28 cellular contexts compared by ENCODE assay signal in genomic region chr1:194155962-194156361, GRCh38.
"Had no signal": no experiment of that assay in that cellular context is flagged by ENCODE, and none has a peak within 500 bp of the region (broad histone marks: within the 10 kb centered on the region; RNA-seq: fewer than 3 reads in every experiment).

No MANE protein-coding gene starts in this region.

- H3K27me3 ChIP-seq: body of pancreas, colonic mucosa, esophagus squamous epithelium, gastroesophageal sphincter, heart right ventricle, hepatocyte had no signal

- H3K36me3 ChIP-seq: colonic mucosa, esophagus squamous epithelium, gastroesophageal sphincter, heart right ventricle, WERI-Rb-1 had no signal

- H3K4me3 ChIP-seq: body of pancreas, colonic mucosa, esophagus squamous epithelium, gastroesophageal sphincter, heart right ventricle, hepatocyte had no signal

- H2AFZ ChIP-seq: hepatocyte had no signal

- ATAC-seq: activated CD4-positive, CD25-positive, alpha-beta regulatory T cell treated with anti-CD3 and anti-CD28 coated beads, Interleukin-2, amount 50 U/mL, for 24 hours; activated CD8-positive, alpha-beta T cell treated with anti-CD3 and anti-CD28 coated beads for 36 hours; activated T-cell treated with anti-CD3 and anti-CD28 coated beads, Interleukin-2, amount 50 U/mL, for 4 hours; activated T-helper 17 cell treated with anti-CD3 and anti-CD28 coated beads, Interleukin-2, amount 50 U/mL, for 72 hours; body of pancreas; gastroesophageal sphincter; heart right ventricle had no signal

- H3K9me3 ChIP-seq: colonic mucosa, esophagus squamous epithelium had no signal

- H3K4me2 ChIP-seq: hepatocyte had no signal

- DNase-seq: activated B cell treated with CpG ODN at 0.5 μM for 24 hours; activated CD4-positive, alpha-beta T cell treated with anti-CD3 and anti-CD28 coated beads for 48 hours; activated CD4-positive, alpha-beta T cell treated with anti-CD3 and anti-CD28 coated beads, Interleukin-2, amount 50 U/mL, for 1 hour; activated CD4-positive, alpha-beta T cell treated with anti-CD3 and anti-CD28 coated beads, Interleukin-2, amount 50 U/mL, for 48 hours; activated CD8-positive, alpha-beta memory T cell treated with anti-CD3 and anti-CD28 coated beads for 24 hours; activated CD8-positive, alpha-beta T cell treated with anti-CD3 and anti-CD28 coated beads for 36 hours; activated effector memory CD4-positive, alpha-beta T cell treated with Interleukin-2 at 50 U/mL for 16 hours; activated gamma-delta T cell treated with Interleukin-2 at 50 U/mL for 16 hours; activated naive CD4-positive, alpha-beta T cell treated with anti-CD3 and anti-CD28 coated beads, Interleukin-2, amount 50 U/mL, for 16 hours; activated naive CD4-positive, alpha-beta T cell treated with Interleukin-2 at 50 U/mL for 16 hours; activated T-cell treated with anti-CD3 and anti-CD28 coated beads, Interleukin-2, amount 50 U/mL, for 4 hours; amniotic stem cell; anterior cingulate cortex; body of pancreas; central memory CD4-positive, alpha-beta T cell; cerebellar nuclear complex; colonic mucosa; effector CD8-positive, alpha-beta T cell; esophagus squamous epithelium; foreskin melanocyte; heart right ventricle; T1000; WERI-Rb-1 had no signal

- H3K79me2 ChIP-seq: hepatocyte had no signal

- H3K27ac ChIP-seq: body of pancreas, colonic mucosa, epithelial cell of prostate, esophagus squamous epithelium, gastroesophageal sphincter, heart right ventricle, hepatocyte, WERI-Rb-1 had no signal

- H3K4me1 ChIP-seq: body of pancreas, colonic mucosa, esophagus squamous epithelium, gastroesophageal sphincter, heart right ventricle had no signal
